ENCODE assay signal across 11 cellular contexts in the genomic region with DNA sequence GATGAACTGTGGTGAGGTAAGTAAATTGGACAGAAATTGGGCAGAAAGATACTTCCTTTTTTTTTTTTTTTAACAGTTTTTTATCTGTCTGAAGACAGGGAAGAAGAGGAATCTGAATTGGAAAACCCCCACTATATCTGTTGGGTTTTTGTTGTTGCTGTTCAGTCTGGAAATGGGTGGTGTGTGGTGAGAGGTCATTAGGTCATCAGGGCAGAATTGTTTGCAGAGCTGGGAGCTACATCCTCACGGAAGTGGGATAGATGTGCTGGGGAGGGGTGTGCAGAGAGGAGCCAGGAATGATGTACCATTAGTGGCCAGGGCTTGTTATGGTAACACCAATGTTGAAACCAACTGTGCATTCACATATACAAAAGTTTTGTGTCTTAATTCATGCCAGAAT. TPM values are rescaled to one million over a fixed set of nuclear protein-coding genes. Genes with fewer than 3 reads are reported as not detected.
DNase-seq lines count a peak whose midpoint lies in the region; ATAC-seq and TF ChIP-seq lines count a peak whose summit lies in the region.
"Had no signal": no experiment of that assay in that cellular context is flagged by ENCODE, and none has a peak within 500 bp of the region (broad histone marks: within the 10 kb centered on the region; RNA-seq: fewer than 3 reads in every experiment).

No MANE protein-coding gene starts in this region.

- peaks cover 69% of the 10 kb centered on the region for H3K4me1 Mint-ChIP-seq in stimulated activated naive CD8-positive, alpha-beta T cell treated with anti-CD3 and anti-CD28 coated beads, Interleukin-15, Interleukin-2, amounts not matched to agents 100 ng/mL and 50 ng/mL, for 24 hours (ENCODE audit: low read depth)
- H3K4me1 Mint-ChIP-seq in glutamatergic neuron (ENCODE audit: low read depth, unreplicated experiment): peaks cover 20% of the 10 kb centered on the region

- no peaks in the 10 kb centered on the region for H3K27me3 Mint-ChIP-seq in stimulated activated naive CD8-positive, alpha-beta T cell treated with anti-CD3 and anti-CD28 coated beads, Interleukin-15, Interleukin-2, amounts not matched to agents 100 ng/mL and 50 ng/mL, for 24 hours
- H3K27me3 Mint-ChIP-seq in glutamatergic neuron (ENCODE audit: unreplicated experiment): peaks cover 6% of the 10 kb centered on the region
- H3K27me3 Mint-ChIP-seq: activated CD4-positive, alpha-beta memory T cell treated with anti-CD3 and anti-CD28 coated beads, Interleukin-2, amount 10 ng/mL, durations not matched to agents 7 days and 5 days had no signal

- DNase-seq in stimulated activated naive CD8-positive, alpha-beta T cell treated with anti-CD3 and anti-CD28 coated beads, Interleukin-15, Interleukin-2, amounts not matched to agents 100 U/mL and 50 U/mL, for 24 hours: no peak
- peak; percentile 9 for DNase-seq in UCSD-AML1 (lab: John Stamatoyannopoulos, UW; ENCODE audit: unreplicated experiment)
- DNase-seq in glutamatergic neuron: no peak
- no peak for DNase-seq in upper lobe of right lung
- no peak for DNase-seq in DMS53 (lab: John Stamatoyannopoulos, UW)
- DNase-seq in cerebellum (ENCODE audit: low spot score): no peak
- DNase-seq in NCI-H748 treated with DMSO at 0.1 percent for 48 hours (lab: John Stamatoyannopoulos, UW): no peak
- DNase-seq: activated CD4-positive, alpha-beta memory T cell treated with anti-CD3 and anti-CD28 coated beads, Interleukin-2, amount 10 ng/mL, durations not matched to agents 7 days and 5 days; dorsolateral prefrontal cortex; NCI-H82 had no signal

- H3K27ac Mint-ChIP-seq in stimulated activated naive CD8-positive, alpha-beta T cell treated with anti-CD3 and anti-CD28 coated beads, Interleukin-15, Interleukin-2, amounts not matched to agents 100 ng/mL and 50 ng/mL, for 24 hours: peak overlapping the region; percentile 62
- peak overlapping the region; percentile 65 for H3K27ac Mint-ChIP-seq in glutamatergic neuron (ENCODE audit: unreplicated experiment)
- H3K27ac Mint-ChIP-seq: activated CD4-positive, alpha-beta memory T cell treated with anti-CD3 and anti-CD28 coated beads, Interleukin-2, amount 10 ng/mL, durations not matched to agents 7 days and 5 days had no signal

- ATAC-seq in stimulated activated naive CD8-positive, alpha-beta T cell treated with anti-CD3 and anti-CD28 coated beads, Interleukin-15, Interleukin-2, amounts not matched to agents 100 U/mL and 50 U/mL, for 24 hours: no peak
- peak; percentile 67 for ATAC-seq in upper lobe of right lung

- peaks cover 30% of the 10 kb centered on the region for H3K36me3 Mint-ChIP-seq in stimulated activated naive CD8-positive, alpha-beta T cell treated with anti-CD3 and anti-CD28 coated beads, Interleukin-15, Interleukin-2, amounts not matched to agents 100 ng/mL and 50 ng/mL, for 24 hours (ENCODE audit: low read depth)
- peaks cover 5% of the 10 kb centered on the region for H3K36me3 Mint-ChIP-seq in glutamatergic neuron (ENCODE audit: unreplicated experiment)

- no peak overlapping the region for H3K27ac ChIP-seq in upper lobe of right lung

- no peaks in the 10 kb centered on the region for H3K9me3 ChIP-seq in upper lobe of right lung

- TF ChIP-seq CTCF in glutamatergic neuron (IDR thresholded peaks at IDR 0.05; ENCODE audit: partially characterized antibody, unreplicated experiment) (no peak), upper lobe of right lung (IDR thresholded peaks at IDR 0.05) (no peak)

- no peaks in the 10 kb centered on the region for H3K9me3 Mint-ChIP-seq in stimulated activated naive CD8-positive, alpha-beta T cell treated with anti-CD3 and anti-CD28 coated beads, Interleukin-15, Interleukin-2, amounts not matched to agents 100 ng/mL and 50 ng/mL, for 24 hours
- H3K9me3 Mint-ChIP-seq in glutamatergic neuron (ENCODE audit: unreplicated experiment): peaks cover 4% of the 10 kb centered on the region
- H3K9me3 Mint-ChIP-seq: activated CD4-positive, alpha-beta memory T cell treated with anti-CD3 and anti-CD28 coated beads, Interleukin-2, amount 10 ng/mL, durations not matched to agents 7 days and 5 days had no signal

- no peaks in the 10 kb centered on the region for H3K27me3 ChIP-seq in upper lobe of right lung
- H3K27me3 ChIP-seq: dorsolateral prefrontal cortex had no signal

- no peaks in the 10 kb centered on the region for H3K36me3 ChIP-seq in upper lobe of right lung

- H3K4me3 Mint-ChIP-seq in stimulated activated naive CD8-positive, alpha-beta T cell treated with anti-CD3 and anti-CD28 coated beads, Interleukin-15, Interleukin-2, amounts not matched to agents 100 ng/mL and 50 ng/mL, for 24 hours: no peak overlapping the region
- H3K4me3 Mint-ChIP-seq in glutamatergic neuron (ENCODE audit: unreplicated experiment): no peak overlapping the region
- H3K4me3 Mint-ChIP-seq: activated CD4-positive, alpha-beta memory T cell treated with anti-CD3 and anti-CD28 coated beads, Interleukin-2, amount 10 ng/mL, durations not matched to agents 7 days and 5 days had no signal

- intact Hi-C loops in upper lobe of right lung (cut with DNase I): no loop called here

- H3K4me3 ChIP-seq in upper lobe of right lung: no peak overlapping the region
- H3K4me3 ChIP-seq: dorsolateral prefrontal cortex had no signal

- peaks cover 35% of the 10 kb centered on the region for H3K4me1 ChIP-seq in upper lobe of right lung

RNA-seq across cellular contexts. Expression of gene USP25, which starts 12.3 kb away (rescaled TPM):
- 16.3 TPM for total RNA-seq in glutamatergic neuron (ENCODE audit: unreplicated experiment)
- total RNA-seq in upper lobe of right lung: 65.0 TPM
- 61.3 TPM for total RNA-seq in cerebellum
